Comparison of ENCODE assay signal across 1 cellular context in genomic region chrX:129875669-129876068, GRCh38.
TF ChIP-seq lines count a peak whose summit lies in the region.

No MANE protein-coding gene starts in this region.

TF ChIP-seq in WTC11, 78 proteins besides CTCF, POLR2A, EP300 and RAD21 (continued from another document):
- TF ChIP-seq PRDM15 (CRISPR knock-in tag; IDR thresholded peaks at IDR 0.05) = no peak
- TF ChIP-seq GABPB1 (CRISPR knock-in tag; IDR thresholded peaks at IDR 0.05) = no peak
- TF ChIP-seq, protein P1, sequence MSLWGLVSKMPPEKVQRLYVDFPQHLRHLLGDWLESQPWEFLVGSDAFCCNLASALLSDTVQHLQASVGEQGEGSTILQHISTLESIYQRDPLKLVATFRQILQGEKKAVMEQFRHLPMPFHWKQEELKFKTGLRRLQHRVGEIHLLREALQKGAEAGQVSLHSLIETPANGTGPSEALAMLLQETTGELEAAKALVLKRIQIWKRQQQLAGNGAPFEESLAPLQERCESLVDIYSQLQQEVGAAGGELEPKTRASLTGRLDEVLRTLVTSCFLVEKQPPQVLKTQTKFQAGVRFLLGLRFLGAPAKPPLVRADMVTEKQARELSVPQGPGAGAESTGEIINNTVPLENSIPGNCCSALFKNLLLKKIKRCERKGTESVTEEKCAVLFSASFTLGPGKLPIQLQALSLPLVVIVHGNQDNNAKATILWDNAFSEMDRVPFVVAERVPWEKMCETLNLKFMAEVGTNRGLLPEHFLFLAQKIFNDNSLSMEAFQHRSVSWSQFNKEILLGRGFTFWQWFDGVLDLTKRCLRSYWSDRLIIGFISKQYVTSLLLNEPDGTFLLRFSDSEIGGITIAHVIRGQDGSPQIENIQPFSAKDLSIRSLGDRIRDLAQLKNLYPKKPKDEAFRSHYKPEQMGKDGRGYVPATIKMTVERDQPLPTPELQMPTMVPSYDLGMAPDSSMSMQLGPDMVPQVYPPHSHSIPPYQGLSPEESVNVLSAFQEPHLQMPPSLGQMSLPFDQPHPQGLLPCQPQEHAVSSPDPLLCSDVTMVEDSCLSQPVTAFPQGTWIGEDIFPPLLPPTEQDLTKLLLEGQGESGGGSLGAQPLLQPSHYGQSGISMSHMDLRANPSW (CRISPR knock-in tag; conservative IDR thresholded peaks at IDR 0.05; ENCODE audit: low read depth) = no peak
- no peak for TF ChIP-seq FOXK1 (CRISPR knock-in tag; IDR thresholded peaks at IDR 0.05)
- TF ChIP-seq HMGA2 (CRISPR knock-in tag; IDR thresholded peaks at IDR 0.05) = no peak
- TF ChIP-seq JUN (CRISPR knock-in tag; IDR thresholded peaks at IDR 0.05) = no peak
- TF ChIP-seq SOX15 (CRISPR knock-in tag; IDR thresholded peaks at IDR 0.05) = no peak
